ENCODE assay signal across 12 cellular contexts in genomic region chr11:253160-253885, GRCh38. TPM values are rescaled to one million over a fixed set of nuclear protein-coding genes. Genes with fewer than 3 reads are reported as not detected.
"Had no signal": no experiment of that assay in that cellular context is flagged by ENCODE, and none has a peak within 500 bp of the region (broad histone marks: within the 10 kb centered on the region; RNA-seq: fewer than 3 reads in every experiment).

No MANE protein-coding gene starts in this region.

- H3K27ac ChIP-seq: cardiac muscle cell, esophagus squamous epithelium, ovary, thoracic aorta had no signal

- H3K27me3 ChIP-seq: cardiac muscle cell, esophagus squamous epithelium, ovary had no signal

- DNase-seq: activated CD4-positive, alpha-beta T cell treated with anti-CD3 and anti-CD28 coated beads for 48 hours; activated naive CD4-positive, alpha-beta T cell treated with anti-CD3 and anti-CD28 coated beads for 36 hours; esophagus squamous epithelium; foreskin fibroblast; mammary epithelial cell; ovary; stimulated activated CD4-positive, alpha-beta T cell treated with anti-CD3 and anti-CD28 coated beads, Interleukin-2, amount 100 ng/mL, for 48 hours; stimulated activated naive CD8-positive, alpha-beta T cell treated with anti-CD3 and anti-CD28 coated beads, Interleukin-15, amount 100 ng/mL, for 72 hours had no signal

- H3K36me3 ChIP-seq: ovary had no signal

- H3K9me3 ChIP-seq: esophagus squamous epithelium, ovary, thoracic aorta had no signal

- H3K4me3 ChIP-seq: cardiac muscle cell, esophagus squamous epithelium, ovary, thoracic aorta had no signal

- FAIRE-seq: astrocyte had no signal

- H3K4me1 ChIP-seq: esophagus squamous epithelium had no signal

RNA-seq across cellular contexts. Expression of gene NLRP6, which starts 24.9 kb away (rescaled TPM):
- total RNA-seq: astrocyte, cardiac muscle cell, mammary epithelial cell, urinary bladder had no signal
- polyA plus RNA-seq: cardiac muscle cell, mammary epithelial cell had no signal
